ENCODE assay signal across 12 cellular contexts in the genomic region with DNA sequence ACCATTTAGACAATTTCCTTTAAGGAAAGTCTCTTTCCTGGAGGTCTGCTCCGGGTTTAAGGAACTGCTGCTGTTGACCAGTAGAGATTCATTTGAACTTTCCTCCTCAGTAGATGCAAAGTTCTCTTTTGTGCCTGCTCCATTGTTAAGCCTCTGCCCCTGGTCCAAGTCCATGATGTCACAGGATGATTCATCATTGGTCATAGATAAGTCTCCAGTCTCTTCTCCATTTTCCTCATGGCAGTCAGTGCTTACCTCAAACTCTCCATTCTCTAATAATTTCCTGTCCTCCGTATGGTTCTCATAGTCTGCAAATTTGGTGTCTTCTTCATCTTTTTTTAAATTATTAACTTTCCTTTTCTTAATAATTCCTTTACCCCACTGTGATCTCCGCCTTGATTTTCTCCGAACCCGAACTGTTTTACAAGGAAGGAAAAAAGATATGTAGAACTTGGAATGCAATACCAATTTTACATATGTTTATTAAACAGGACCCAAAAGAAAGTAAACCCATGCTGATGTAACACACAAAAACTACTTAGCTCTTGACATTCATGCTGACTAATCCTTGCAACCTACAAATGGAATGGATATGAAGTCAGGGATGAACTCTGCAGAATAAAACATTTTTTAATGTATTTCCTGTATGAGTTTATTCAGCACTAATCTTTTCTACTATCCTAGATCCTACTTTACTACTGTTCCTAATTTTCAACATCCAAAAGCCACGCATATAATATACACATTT.
DNase-seq lines count a peak whose midpoint lies in the region; ATAC-seq and TF ChIP-seq lines count a peak whose summit lies in the region.
"Had no signal": no experiment of that assay in that cellular context is flagged by ENCODE, and none has a peak within 500 bp of the region (broad histone marks: within the 10 kb centered on the region; RNA-seq: fewer than 3 reads in every experiment).

No MANE protein-coding gene starts in this region.

- no peak for TF ChIP-seq CTCF in mesothelial cell of epicardium (IDR thresholded peaks at IDR 0.05; ENCODE audit: unreplicated experiment)

- DNase-seq in activated naive CD8-positive, alpha-beta T cell treated with anti-CD3 and anti-CD28 coated beads, Interleukin-2, amount 50 U/mL, for 24 hours: no peak
- DNase-seq in activated naive CD8-positive, alpha-beta T cell treated with anti-CD3 and anti-CD28 coated beads for 36 hours: no peak
- DNase-seq in SK-N-MC (ENCODE audit: low read depth, low spot score): no peak
- DNase-seq in fibroblast of the conjunctiva (ENCODE audit: low read depth): peak; percentile 62
- DNase-seq in skeletal muscle cell (ENCODE audit: low read depth): peak; percentile 61
- no peak for DNase-seq in NK-92 (lab: John Stamatoyannopoulos, UW; ENCODE audit: unreplicated experiment)
- DNase-seq in mesothelial cell of epicardium (ENCODE audit: low spot score in 2 of 2, unreplicated experiment in 2 of 2): no peak
- DNase-seq: NCI-H1436 treated with DMSO at 0.1 percent for 48 hours, ovary, T-helper 1 cell had no signal

- H3K36me3 Mint-ChIP-seq in activated naive CD8-positive, alpha-beta T cell treated with anti-CD3 and anti-CD28 coated beads, Interleukin-2, amount 50 U/mL, for 24 hours (ENCODE audit: low read depth): peaks cover 22% of the 10 kb centered on the region
- peaks cover 26% of the 10 kb centered on the region for H3K36me3 Mint-ChIP-seq in activated naive CD8-positive, alpha-beta T cell treated with anti-CD3 and anti-CD28 coated beads for 36 hours
- peaks cover 23% of the 10 kb centered on the region for H3K36me3 Mint-ChIP-seq in mesothelial cell of epicardium

- H3K4me3 ChIP-seq in SK-N-MC (peak overlapping the region; percentile 30), skeletal muscle cell (ENCODE audit: low read depth, low read length) (no peak overlapping the region)
- H3K4me3 ChIP-seq: gastroesophageal sphincter, ovary had no signal

- peak overlapping the region; percentile 93 for H3K27ac ChIP-seq in SK-N-MC
- H3K27ac ChIP-seq: gastroesophageal sphincter, ovary had no signal

- peak overlapping the region; percentile 21 for H3K9ac ChIP-seq in SK-N-MC (ENCODE audit: insufficient read length)

- no peak overlapping the region for H3K4me3 Mint-ChIP-seq in activated naive CD8-positive, alpha-beta T cell treated with anti-CD3 and anti-CD28 coated beads, Interleukin-2, amount 50 U/mL, for 24 hours
- H3K4me3 Mint-ChIP-seq in activated naive CD8-positive, alpha-beta T cell treated with anti-CD3 and anti-CD28 coated beads for 36 hours: no peak overlapping the region
- no peak overlapping the region for H3K4me3 Mint-ChIP-seq in mesothelial cell of epicardium

- peak; percentile 46 for ATAC-seq in activated naive CD8-positive, alpha-beta T cell treated with anti-CD3 and anti-CD28 coated beads, Interleukin-2, amount 50 U/mL, for 24 hours
- ATAC-seq in GM21515 (IDR thresholded peaks at IDR 0.05; ENCODE audit: unreplicated experiment): no peak
- ATAC-seq: gastroesophageal sphincter had no signal

- H3K27ac Mint-ChIP-seq in activated naive CD8-positive, alpha-beta T cell treated with anti-CD3 and anti-CD28 coated beads, Interleukin-2, amount 50 U/mL, for 24 hours: peak overlapping the region; percentile 61
- no peak overlapping the region for H3K27ac Mint-ChIP-seq in activated naive CD8-positive, alpha-beta T cell treated with anti-CD3 and anti-CD28 coated beads for 36 hours
- H3K27ac Mint-ChIP-seq in mesothelial cell of epicardium: no peak overlapping the region

- H3K9me3 Mint-ChIP-seq in activated naive CD8-positive, alpha-beta T cell treated with anti-CD3 and anti-CD28 coated beads, Interleukin-2, amount 50 U/mL, for 24 hours: no peaks in the 10 kb centered on the region
- H3K9me3 Mint-ChIP-seq in activated naive CD8-positive, alpha-beta T cell treated with anti-CD3 and anti-CD28 coated beads for 36 hours: no peaks in the 10 kb centered on the region
- H3K9me3 Mint-ChIP-seq in mesothelial cell of epicardium: no peaks in the 10 kb centered on the region

- peaks cover 11% of the 10 kb centered on the region; the same call in 1 of the 2 replicates for H3K36me3 ChIP-seq in SK-N-MC (ENCODE audit: insufficient read depth, low read length)
- H3K36me3 ChIP-seq: ovary had no signal

- no peaks in the 10 kb centered on the region for H3K9me3 ChIP-seq in SK-N-MC (ENCODE audit: low read depth, low read length)
- H3K9me3 ChIP-seq: gastroesophageal sphincter, ovary had no signal

- H3K4me1 Mint-ChIP-seq in activated naive CD8-positive, alpha-beta T cell treated with anti-CD3 and anti-CD28 coated beads, Interleukin-2, amount 50 U/mL, for 24 hours: peaks cover 16% of the 10 kb centered on the region
- H3K4me1 Mint-ChIP-seq in activated naive CD8-positive, alpha-beta T cell treated with anti-CD3 and anti-CD28 coated beads for 36 hours: peaks cover 11% of the 10 kb centered on the region
- H3K4me1 Mint-ChIP-seq in mesothelial cell of epicardium: peaks cover 30% of the 10 kb centered on the region

- no peaks in the 10 kb centered on the region for H3K27me3 Mint-ChIP-seq in activated naive CD8-positive, alpha-beta T cell treated with anti-CD3 and anti-CD28 coated beads, Interleukin-2, amount 50 U/mL, for 24 hours
- H3K27me3 Mint-ChIP-seq in activated naive CD8-positive, alpha-beta T cell treated with anti-CD3 and anti-CD28 coated beads for 36 hours: no peaks in the 10 kb centered on the region
- no peaks in the 10 kb centered on the region for H3K27me3 Mint-ChIP-seq in mesothelial cell of epicardium (ENCODE audit: low read depth)

Comparison
In these comparisons a context has a peak if more than half of its experiments do, and no peak if none do; other contexts are left out.
1. DNase-seq: peak in fibroblast of the conjunctiva (single experiment) and skeletal muscle cell (single experiment); none in activated naive CD8-positive, alpha-beta T cell treated with anti-CD3 and anti-CD28 coated beads, Interleukin-2, amount 50 U/mL, for 24 hours (single experiment), activated naive CD8-positive, alpha-beta T cell treated with anti-CD3 and anti-CD28 coated beads for 36 hours (single experiment), SK-N-MC (single experiment), NK-92 (single experiment) and mesothelial cell of epicardium (0 of 2).